In the genomic region with DNA sequence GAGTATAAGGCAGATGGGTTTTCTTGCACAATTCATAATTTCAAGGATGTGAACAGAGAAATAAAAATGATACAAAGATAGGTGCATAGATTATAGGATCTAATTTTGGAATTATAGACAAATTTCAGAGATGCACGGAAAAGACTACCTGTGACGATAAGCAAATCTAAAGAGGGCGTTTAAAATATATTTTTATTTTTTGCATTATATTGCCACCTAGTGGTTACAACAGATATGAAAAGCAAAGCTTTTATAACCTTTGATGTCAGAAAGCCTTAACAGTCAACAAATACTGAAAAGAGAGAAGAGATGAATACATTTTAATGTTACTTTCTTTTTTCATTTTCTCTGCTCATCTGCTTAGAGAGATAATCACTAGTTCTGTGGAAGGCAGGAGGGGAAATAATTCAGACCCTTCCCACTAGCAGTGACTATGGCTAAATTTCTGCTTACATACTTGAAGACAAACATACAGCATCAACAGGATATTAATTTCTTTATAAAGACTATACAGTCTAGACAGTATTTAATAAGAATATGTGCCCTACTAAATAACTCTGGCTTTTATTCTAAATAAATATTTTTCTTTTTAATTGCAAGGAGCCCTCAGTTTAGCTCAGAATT, we compare ENCODE assay signal across 7 cellular contexts. TPM values are rescaled to one million over a fixed set of nuclear protein-coding genes. Genes with fewer than 3 reads are reported as not detected.
DNase-seq lines count a peak whose midpoint lies in the region; ATAC-seq and TF ChIP-seq lines count a peak whose summit lies in the region.

No MANE protein-coding gene starts in this region.

- TF ChIP-seq CTCF in GM12873 (IDR thresholded peaks at IDR 0.05; ENCODE audit: insufficient read depth, low read depth, low read length, missing control alignments) (peak; percentile 29), HFF-Myc (IDR thresholded peaks at IDR 0.05; ENCODE audit: low read depth, low read length, missing control alignments) (peak; percentile 29), WI38 (IDR thresholded peaks at IDR 0.05; ENCODE audit: low read depth, low read length) (peak; percentile 20; the same call in 1 of the 2 replicates), kidney epithelial cell (IDR thresholded peaks at IDR 0.05; ENCODE audit: insufficient read depth, low read length, poor library complexity, severe bottlenecking) (peak; percentile 36)

- H3K4me3 ChIP-seq in HFF-Myc (replicated peaks; ENCODE audit: low read depth, low read length): no peak overlapping the region
- no peak overlapping the region for H3K4me3 ChIP-seq in WI38 (ENCODE audit: low read depth, low read length)
- H3K4me3 ChIP-seq in kidney epithelial cell (ENCODE audit: low read depth, low read length): no peak overlapping the region

- DNase-seq in HFF-Myc (ENCODE audit: extremely low read depth, low read depth): peak; percentile 1
- DNase-seq in NCI-H1417 treated with DMSO at 0.1 percent for 48 hours (lab: John Stamatoyannopoulos, UW): peak; percentile 53
- DNase-seq in kidney epithelial cell (ENCODE audit: low read depth): no peak
- no peak for DNase-seq in stimulated activated CD4-positive, alpha-beta T cell treated with anti-CD3 and anti-CD28 coated beads, Interleukin-4, amount 100 ng/mL, for 4 hours

- H3K27me3 ChIP-seq in kidney epithelial cell (ENCODE audit: control insufficient read depth, insufficient read depth, low read length): no peaks in the 10 kb centered on the region

- no peaks in the 10 kb centered on the region for H3K36me3 ChIP-seq in kidney epithelial cell (ENCODE audit: control insufficient read depth, insufficient read depth, low read length)

- ATAC-seq in HG03439 (IDR thresholded peaks at IDR 0.05; ENCODE audit: unreplicated experiment): no peak

RNA-seq across cellular contexts. Expression of a gene that starts 46.3 kb away (rescaled TPM):
- not detected in 2 replicates for total RNA-seq in kidney epithelial cell

Comparison
In these comparisons a context has a peak if more than half of its experiments do, and no peak if none do; other contexts are left out.
1. DNase-seq: peak in HFF-Myc (single experiment) and NCI-H1417 treated with DMSO at 0.1 percent for 48 hours (single experiment); none in kidney epithelial cell (single experiment) and stimulated activated CD4-positive, alpha-beta T cell treated with anti-CD3 and anti-CD28 coated beads, Interleukin-4, amount 100 ng/mL, for 4 hours (0 of 2).
2. Peak in every context shown above with its lines, with median percentiles within 50 percentile points of each other: CTCF ChIP-seq.